24 cellular contexts compared by ENCODE assay signal in the genomic region with DNA sequence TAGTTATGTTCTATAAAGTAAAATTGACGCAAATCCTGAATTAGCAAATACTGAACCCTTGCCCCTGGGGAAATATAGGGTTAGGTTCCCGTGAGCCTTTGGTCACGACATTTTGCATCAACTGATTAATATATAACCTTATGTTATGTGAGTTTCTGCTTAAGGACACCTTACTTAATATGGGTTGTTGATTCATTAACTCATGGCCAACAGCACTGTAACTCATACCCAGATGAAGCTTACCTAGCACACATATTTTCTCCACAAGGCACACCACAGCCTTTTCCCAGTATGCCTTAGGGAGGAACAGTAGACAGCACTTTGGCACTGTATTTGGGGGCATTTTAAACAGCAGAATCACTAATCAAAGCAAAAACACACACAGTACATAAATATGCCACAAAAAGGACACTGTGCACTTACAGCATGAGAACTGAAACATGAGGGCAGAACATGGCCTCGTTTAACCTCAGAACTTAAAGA. TPM values are rescaled to one million over a fixed set of nuclear protein-coding genes. Genes with fewer than 3 reads are reported as not detected.
DNase-seq lines count a peak whose midpoint lies in the region; ATAC-seq and TF ChIP-seq lines count a peak whose summit lies in the region.
"Had no signal": no experiment of that assay in that cellular context is flagged by ENCODE, and none has a peak within 500 bp of the region (broad histone marks: within the 10 kb centered on the region; RNA-seq: fewer than 3 reads in every experiment).

No MANE protein-coding gene starts in this region.

- H3K27me3 ChIP-seq in Karpas-422 (ENCODE audit: low read length) (no peaks in the 10 kb centered on the region), MG63 (no peaks in the 10 kb centered on the region)
- H3K27me3 ChIP-seq: colonic mucosa had no signal

- H3K4me1 ChIP-seq in Karpas-422 (ENCODE audit: low read length), result peaks cover 8% of the 10 kb centered on the region
- H3K4me1 ChIP-seq: gastroesophageal sphincter had no signal

- H2AFZ ChIP-seq in Karpas-422 (ENCODE audit: low read length), result no peak overlapping the region

- H4K20me1 ChIP-seq in Karpas-422 (ENCODE audit: insufficient read depth, low read depth, low read length), result no peaks in the 10 kb centered on the region

- no peaks in the 10 kb centered on the region for H3K9me2 ChIP-seq in Karpas-422 (replicated peaks; ENCODE audit: insufficient read depth, low read length)

- H3K4me3 Mint-ChIP-seq in activated naive CD4-positive, alpha-beta T cell treated with anti-CD3 and anti-CD28 coated beads, Interleukin-2, amount 10 ng/mL, durations not matched to agents 7 days and 5 days, result no peak overlapping the region
- H3K4me3 Mint-ChIP-seq: CD8-positive, alpha-beta T cell; HFFc6; stimulated activated naive B cell treated with anti-CD40 and anti-IgM and Interleukin-4, amounts not matched to agents 10 μg/mL and 1 μg/mL and 100 μg/mL, for 72 hours had no signal

- DNase-seq in GM13976 (ENCODE audit: low spot score), result peak; percentile 33
- DNase-seq in activated naive CD4-positive, alpha-beta T cell treated with anti-CD3 and anti-CD28 coated beads, Interleukin-2, amount 10 ng/mL, durations not matched to agents 7 days and 5 days, result no peak
- DNase-seq in HuH-7 (ENCODE audit: low spot score), result no peak
- no peak for DNase-seq in Karpas-422
- no peak for DNase-seq in MG63
- DNase-seq: ACHN; activated CD4-positive, alpha-beta T cell treated with anti-CD3 and anti-CD28 coated beads for 1 hour; activated CD8-positive, alpha-beta memory T cell treated with anti-CD3 and anti-CD28 coated beads, Interleukin-2, amount 50 U/mL, for 48 hours; activated naive CD4-positive, alpha-beta T cell treated with Interleukin-2 at 50 U/mL for 16 hours; CD8-positive, alpha-beta T cell; colonic mucosa; HFFc6; NCI-H1417; NCI-H226; Right ventricle myocardium superior; stimulated activated naive B cell treated with anti-CD40 and anti-IgM and Interleukin-4, amounts not matched to agents 10 μg/mL and 1 μg/mL and 100 μg/mL, for 72 hours; trophoblast cell had no signal

- TF ChIP-seq CTCF in GM13976 (IDR thresholded peaks at IDR 0.05; ENCODE audit: borderline replicate concordance, control extremely low read depth, extremely low read depth, insufficient read depth, missing control alignments), result no peak

- no peaks in the 10 kb centered on the region for H3K9me3 Mint-ChIP-seq in activated naive CD4-positive, alpha-beta T cell treated with anti-CD3 and anti-CD28 coated beads, Interleukin-2, amount 10 ng/mL, durations not matched to agents 7 days and 5 days
- H3K9me3 Mint-ChIP-seq: CD8-positive, alpha-beta T cell; HFFc6 had no signal

- H3K27me3 Mint-ChIP-seq in activated naive CD4-positive, alpha-beta T cell treated with anti-CD3 and anti-CD28 coated beads, Interleukin-2, amount 10 ng/mL, durations not matched to agents 7 days and 5 days, result peaks cover 40% of the 10 kb centered on the region
- H3K27me3 Mint-ChIP-seq: stimulated activated naive B cell treated with anti-CD40 and anti-IgM and Interleukin-4, amounts not matched to agents 10 μg/mL and 1 μg/mL and 100 μg/mL, for 72 hours had no signal

- H3K4me3 ChIP-seq in Karpas-422 (ENCODE audit: low read length), result no peak overlapping the region
- no peak overlapping the region for H3K4me3 ChIP-seq in MG63
- H3K4me3 ChIP-seq: colonic mucosa, gastroesophageal sphincter, smooth muscle cell had no signal

- H3K79me2 ChIP-seq in Karpas-422 (ENCODE audit: low read length), result no peaks in the 10 kb centered on the region

- no peak overlapping the region for H3K27ac Mint-ChIP-seq in activated naive CD4-positive, alpha-beta T cell treated with anti-CD3 and anti-CD28 coated beads, Interleukin-2, amount 10 ng/mL, durations not matched to agents 7 days and 5 days
- H3K27ac Mint-ChIP-seq: CD8-positive, alpha-beta T cell; HFFc6; stimulated activated naive B cell treated with anti-CD40 and anti-IgM and Interleukin-4, amounts not matched to agents 10 μg/mL and 1 μg/mL and 100 μg/mL, for 72 hours had no signal

- ATAC-seq in GM19395 (IDR thresholded peaks at IDR 0.05; ENCODE audit: unreplicated experiment) (peak; percentile 45), HG02763 (IDR thresholded peaks at IDR 0.05; ENCODE audit: unreplicated experiment) (peak; percentile 44), HG03460 (IDR thresholded peaks at IDR 0.05; ENCODE audit: unreplicated experiment) (peak; percentile 48)
- ATAC-seq: CD8-positive, alpha-beta T cell; gastroesophageal sphincter had no signal

- H3K4me2 ChIP-seq in Karpas-422 (ENCODE audit: low read depth, low read length, poor library complexity, severe bottlenecking), result no peak overlapping the region
- H3K4me2 ChIP-seq: smooth muscle cell had no signal

- H3K9ac ChIP-seq in Karpas-422 (ENCODE audit: low read length), result no peak overlapping the region

- H3K36me3 Mint-ChIP-seq in activated naive CD4-positive, alpha-beta T cell treated with anti-CD3 and anti-CD28 coated beads, Interleukin-2, amount 10 ng/mL, durations not matched to agents 7 days and 5 days, result no peaks in the 10 kb centered on the region
- H3K36me3 Mint-ChIP-seq: CD8-positive, alpha-beta T cell; stimulated activated naive B cell treated with anti-CD40 and anti-IgM and Interleukin-4, amounts not matched to agents 10 μg/mL and 1 μg/mL and 100 μg/mL, for 72 hours had no signal

- in situ Hi-C loops in GM13976 (cut with MboI; ENCODE audit: low sequenced_read_pairs, unreplicated experiment), result no loop called here

- no peak overlapping the region for H3K27ac ChIP-seq in Karpas-422 (ENCODE audit: low read length)
- H3K27ac ChIP-seq: gastroesophageal sphincter had no signal

- H3K36me3 ChIP-seq in Karpas-422 (ENCODE audit: insufficient read depth, low read length), result no peaks in the 10 kb centered on the region
- no peaks in the 10 kb centered on the region for H3K36me3 ChIP-seq in MG63
- H3K36me3 ChIP-seq: colonic mucosa, gastroesophageal sphincter had no signal

- CTCF ChIA-PET in activated naive CD4-positive, alpha-beta T cell treated with anti-CD3 and anti-CD28 coated beads, Interleukin-2, amount 10 ng/mL, durations not matched to agents 7 days and 5 days (lab: Charles Lee), result no interaction called here

- peaks cover 16% of the 10 kb centered on the region for H3K4me1 Mint-ChIP-seq in activated naive CD4-positive, alpha-beta T cell treated with anti-CD3 and anti-CD28 coated beads, Interleukin-2, amount 10 ng/mL, durations not matched to agents 7 days and 5 days

- H3K9me3 ChIP-seq in Karpas-422 (ENCODE audit: low read length) (no peaks in the 10 kb centered on the region), MG63 (no peaks in the 10 kb centered on the region)
- H3K9me3 ChIP-seq: colonic mucosa, gastroesophageal sphincter had no signal

RNA-seq across cellular contexts. Expression of a gene that starts 15.1 kb away (rescaled TPM):
- total RNA-seq in Karpas-422 (2014; rRNA removed; shearing (Covaris generic); ENCODE audit: low replicate concordance), result not detected in 2 replicates
- not detected in 2 replicates for total RNA-seq in MG63 (2014; rRNA removed; shearing (Covaris generic); ENCODE audit: low replicate concordance)
- total RNA-seq: CD8-positive, alpha-beta T cell; HFFc6; Right ventricle myocardium superior; T-helper 2 cell treated with Interferon-gamma antibody and Interleukin-4, amounts not matched to agents 100 ng/mL and 5 ng/mL, for 36 hours had no signal

RNA-seq across cellular contexts. Expression of a gene that starts 37.0 kb away (rescaled TPM):
- total RNA-seq in Karpas-422 (2014; rRNA removed; shearing (Covaris generic); ENCODE audit: low replicate concordance), result not detected in 2 replicates
- total RNA-seq in MG63 (2014; rRNA removed; shearing (Covaris generic); ENCODE audit: low replicate concordance), result not detected in 2 replicates
- total RNA-seq: gastroesophageal sphincter; HFFc6; myocyte; Right ventricle myocardium superior; smooth muscle cell; T-helper 2 cell treated with Interferon-gamma antibody and Interleukin-4, amounts not matched to agents 100 ng/mL and 5 ng/mL, for 36 hours had no signal
